1 cellular context compared by ENCODE assay signal in the genomic region with DNA sequence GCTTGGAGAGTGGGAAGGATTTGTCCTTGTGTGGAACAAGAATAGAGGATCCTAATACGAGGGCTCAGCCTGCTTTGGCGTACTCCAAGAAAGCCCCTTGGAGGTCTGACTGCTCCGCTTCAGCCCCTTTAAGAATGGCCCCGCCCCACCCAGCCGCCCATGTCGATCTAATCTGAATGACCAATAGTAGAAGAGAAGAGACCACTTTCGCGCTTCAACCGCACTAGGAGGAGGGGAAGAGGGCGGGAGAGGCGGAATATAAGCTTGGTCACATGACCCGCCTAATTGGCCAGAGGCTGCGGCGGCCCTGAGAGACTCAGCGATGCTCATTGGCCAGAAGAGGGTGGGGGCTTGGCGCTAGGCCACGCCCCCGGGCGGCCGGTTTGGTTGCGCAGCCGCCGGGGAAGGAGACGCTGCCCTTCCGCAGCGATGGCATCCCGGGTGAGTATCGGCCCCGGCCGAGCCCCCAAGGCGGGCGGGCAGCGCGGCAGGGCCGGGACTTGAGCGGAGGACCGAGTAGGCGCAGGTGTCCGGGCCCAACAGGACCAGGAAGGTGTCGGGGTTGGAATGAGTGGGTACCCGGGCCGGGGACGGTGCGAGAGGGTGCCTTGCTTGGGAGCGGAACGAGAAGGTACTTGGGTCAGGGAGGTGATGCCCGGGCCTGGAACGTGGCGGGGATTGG.
TF ChIP-seq lines count a peak whose summit lies in the region.

MIGA2 (plus strand) TSS at position 386 of the 682 bp plus-strand sequence. CDS start 3,969 bp downstream, outside the sequence.

TF ChIP-seq in GM23338, 12 proteins besides CTCF, POLR2A, EP300 and RAD21 (continued from another document):
- no peak for TF ChIP-seq ZNF331 (CRISPR knock-in tag; IDR thresholded peaks at IDR 0.05; ENCODE audit: low read depth)
